Comparison of ENCODE assay signal across 20 cellular contexts in genomic region chr4:156252300-156253016, GRCh38.
DNase-seq lines count a peak whose midpoint lies in the region; ATAC-seq, FAIRE-seq and TF ChIP-seq lines count a peak whose summit lies in the region.
"Had no signal": no experiment of that assay in that cellular context is flagged by ENCODE, and none has a peak within 500 bp of the region (broad histone marks: within the 10 kb centered on the region; RNA-seq: fewer than 3 reads in every experiment).

No MANE protein-coding gene starts in this region.

- no peaks in the 10 kb centered on the region for H3K36me3 Mint-ChIP-seq in HFFc6 (ENCODE audit: low read depth)
- no peaks in the 10 kb centered on the region for H3K36me3 Mint-ChIP-seq in activated naive CD8-positive, alpha-beta T cell treated with anti-CD3 and anti-CD28 coated beads, Interleukin-2, amount 50 U/mL, for 24 hours (ENCODE audit: low read depth)
- H3K36me3 Mint-ChIP-seq in activated T-cell treated with anti-CD3 and anti-CD28 coated beads, Interleukin-2, amount 50 U/mL, for 4 hours (ENCODE audit: insufficient read depth) = no peaks in the 10 kb centered on the region
- H3K36me3 Mint-ChIP-seq: naive thymus-derived CD4-positive, alpha-beta T cell had no signal

- no peaks in the 10 kb centered on the region for H3K9me3 Mint-ChIP-seq in HFFc6
- peaks cover 3% of the 10 kb centered on the region for H3K9me3 Mint-ChIP-seq in activated naive CD8-positive, alpha-beta T cell treated with anti-CD3 and anti-CD28 coated beads, Interleukin-2, amount 50 U/mL, for 24 hours
- H3K9me3 Mint-ChIP-seq in activated T-cell treated with anti-CD3 and anti-CD28 coated beads, Interleukin-2, amount 50 U/mL, for 4 hours = peaks cover 5% of the 10 kb centered on the region
- H3K9me3 Mint-ChIP-seq: endodermal cell had no signal

- no peak for TF ChIP-seq CTCF in HFFc6 (IDR thresholded peaks at IDR 0.05)
- TF ChIP-seq CTCF in astrocyte of the cerebellum (IDR thresholded peaks at IDR 0.05; ENCODE audit: low read depth, low read length, missing control alignments) = no peak
- TF ChIP-seq CTCF in tibial artery (IDR thresholded peaks at IDR 0.05) = no peak

- no peak overlapping the region for H3K4me3 Mint-ChIP-seq in HFFc6
- H3K4me3 Mint-ChIP-seq in activated naive CD8-positive, alpha-beta T cell treated with anti-CD3 and anti-CD28 coated beads, Interleukin-2, amount 50 U/mL, for 24 hours = no peak overlapping the region
- H3K4me3 Mint-ChIP-seq in activated T-cell treated with anti-CD3 and anti-CD28 coated beads, Interleukin-2, amount 50 U/mL, for 4 hours = no peak overlapping the region
- H3K4me3 Mint-ChIP-seq: endodermal cell; naive thymus-derived CD4-positive, alpha-beta T cell had no signal

- no peaks in the 10 kb centered on the region for H3K27me3 ChIP-seq in tibial artery
- H3K27me3 ChIP-seq: spleen had no signal

- DNase-seq in AG08395 (ENCODE audit: low spot score) = peak; percentile 11
- DNase-seq in HFFc6 = peak; percentile 28
- DNase-seq in astrocyte of the cerebellum (ENCODE audit: low read depth) = peak; percentile 8
- peak; percentile 20 for DNase-seq in iris pigment epithelial cell (ENCODE audit: low read depth)
- no peak for DNase-seq in activated naive CD8-positive, alpha-beta T cell treated with anti-CD3 and anti-CD28 coated beads, Interleukin-2, amount 50 U/mL, for 24 hours
- DNase-seq in GM12891 (ENCODE audit: insufficient read length, low spot score) = no peak
- no peak for DNase-seq in tibial artery
- DNase-seq in activated T-cell treated with anti-CD3 and anti-CD28 coated beads, Interleukin-2, amount 50 U/mL, for 4 hours = no peak
- DNase-seq: C1 segment of cervical spinal cord; endodermal cell; foreskin melanocyte; GDM1; naive thymus-derived CD4-positive, alpha-beta T cell; NCI-H1694 treated with DMSO at 0.1 percent for 48 hours; spleen; stimulated activated CD4-positive, alpha-beta T cell treated with anti-CD3 and anti-CD28 coated beads, Interleukin-4, amount 100 ng/mL, for 4 hours had no signal

- H3K4me1 ChIP-seq in tibial artery = peaks cover 0 to 8% (median 2%) of the 10 kb centered on the region in 4 donors
- H3K4me1 ChIP-seq: spleen had no signal

- intact Hi-C loops in tibial artery (cut with DNase I; ENCODE audit: low total_unique reads) = no loop called here

- no peaks in the 10 kb centered on the region for H3K9me3 ChIP-seq in tibial artery

- no peaks in the 10 kb centered on the region; the same call in 1 of the 2 replicates for H3K4me1 Mint-ChIP-seq in HFFc6 (ENCODE audit: low read depth)
- no peaks in the 10 kb centered on the region for H3K4me1 Mint-ChIP-seq in activated naive CD8-positive, alpha-beta T cell treated with anti-CD3 and anti-CD28 coated beads, Interleukin-2, amount 50 U/mL, for 24 hours
- H3K4me1 Mint-ChIP-seq in activated T-cell treated with anti-CD3 and anti-CD28 coated beads, Interleukin-2, amount 50 U/mL, for 4 hours (ENCODE audit: low read depth) = no peaks in the 10 kb centered on the region
- H3K4me1 Mint-ChIP-seq: naive thymus-derived CD4-positive, alpha-beta T cell had no signal

- no peaks in the 10 kb centered on the region; the same call in 1 of the 2 replicates for H3K27me3 Mint-ChIP-seq in HFFc6 (ENCODE audit: insufficient read depth)
- H3K27me3 Mint-ChIP-seq in activated naive CD8-positive, alpha-beta T cell treated with anti-CD3 and anti-CD28 coated beads, Interleukin-2, amount 50 U/mL, for 24 hours = no peaks in the 10 kb centered on the region
- H3K27me3 Mint-ChIP-seq in activated T-cell treated with anti-CD3 and anti-CD28 coated beads, Interleukin-2, amount 50 U/mL, for 4 hours (ENCODE audit: low read depth) = no peaks in the 10 kb centered on the region
- H3K27me3 Mint-ChIP-seq: naive thymus-derived CD4-positive, alpha-beta T cell; progenitor cell of endocrine pancreas had no signal

- no peak for FAIRE-seq in GM12891 (lab: Jason Lieb, UNC)
- FAIRE-seq: D721Med, GM12878 had no signal

- no peak for TF ChIP-seq POLR2A in GM12891 (IDR thresholded peaks at IDR 0.05; ENCODE audit: low read depth, low read length)

- no peaks in the 10 kb centered on the region for H3K36me3 ChIP-seq in tibial artery
- H3K36me3 ChIP-seq: spleen had no signal

- no peak for ATAC-seq in activated naive CD8-positive, alpha-beta T cell treated with anti-CD3 and anti-CD28 coated beads, Interleukin-2, amount 50 U/mL, for 24 hours
- no peak for ATAC-seq in activated T-cell treated with anti-CD3 and anti-CD28 coated beads, Interleukin-2, amount 50 U/mL, for 4 hours
- ATAC-seq: GM12878; naive thymus-derived CD4-positive, alpha-beta T cell had no signal

- no peak overlapping the region for H3K27ac ChIP-seq in tibial artery
- H3K27ac ChIP-seq: RWPE1, spleen had no signal

- H3K4me3 ChIP-seq in astrocyte of the cerebellum (ENCODE audit: low read depth, low read length) (no peak overlapping the region), tibial artery (no peak overlapping the region)
- H3K4me3 ChIP-seq: GM12878, spleen had no signal

- in situ Hi-C loops in astrocyte of the cerebellum (cut with HindIII; ENCODE audit: low sequenced_read_pairs) = no loop called here

- H3K27ac Mint-ChIP-seq in HFFc6 = no peak overlapping the region
- no peak overlapping the region for H3K27ac Mint-ChIP-seq in activated naive CD8-positive, alpha-beta T cell treated with anti-CD3 and anti-CD28 coated beads, Interleukin-2, amount 50 U/mL, for 24 hours
- H3K27ac Mint-ChIP-seq: naive thymus-derived CD4-positive, alpha-beta T cell; progenitor cell of endocrine pancreas had no signal

TF ChIP-seq in GM12891, 5 proteins besides CTCF, POLR2A, EP300 and RAD21:
- no peak for TF ChIP-seq POLR2AphosphoS5 (IDR thresholded peaks at IDR 0.05; ENCODE audit: low read depth, low read length)
- no peak for TF ChIP-seq POU2F2 (IDR thresholded peaks at IDR 0.05; ENCODE audit: low read depth, low read length)
- no peak for TF ChIP-seq PAX5 (IDR thresholded peaks at IDR 0.05; ENCODE audit: insufficient read depth, low read length, severe bottlenecking)
- TF ChIP-seq TAF1 (IDR thresholded peaks at IDR 0.05; ENCODE audit: low read depth, low read length) = no peak
- no peak for TF ChIP-seq SPI1 (IDR thresholded peaks at IDR 0.05; ENCODE audit: low read depth, low read length)

Comparison
In these comparisons a context has a peak if more than half of its experiments do, and no peak if none do; other contexts are left out.
1. DNase-seq: peak in AG08395 (single experiment), HFFc6 (single experiment), astrocyte of the cerebellum (single experiment) and iris pigment epithelial cell (single experiment); none in activated naive CD8-positive, alpha-beta T cell treated with anti-CD3 and anti-CD28 coated beads, Interleukin-2, amount 50 U/mL, for 24 hours (single experiment), GM12891 (single experiment), tibial artery (0 of 2) and activated T-cell treated with anti-CD3 and anti-CD28 coated beads, Interleukin-2, amount 50 U/mL, for 4 hours (single experiment).